Comparison of ENCODE assay signal across 17 cellular contexts in the genomic region with DNA sequence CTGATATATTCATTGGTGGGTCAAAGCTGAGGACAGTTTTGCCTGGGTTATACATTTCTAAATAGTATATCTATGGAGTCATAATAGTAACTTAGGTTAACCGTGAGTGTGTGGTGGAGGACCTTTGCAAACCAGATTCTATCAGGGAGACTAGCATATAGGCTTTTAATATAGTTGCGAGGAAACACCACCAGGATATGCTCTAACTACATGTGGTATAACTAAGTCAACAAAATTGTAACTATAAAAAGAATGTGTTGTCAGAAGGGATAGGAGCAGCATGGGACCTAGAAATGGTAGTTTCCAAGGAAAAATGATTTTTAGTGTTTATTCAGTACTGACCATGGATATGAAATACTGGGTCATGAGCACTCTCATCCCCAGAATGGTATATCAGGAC.
"Had no signal": no experiment of that assay in that cellular context is flagged by ENCODE, and none has a peak within 500 bp of the region (broad histone marks: within the 10 kb centered on the region; RNA-seq: fewer than 3 reads in every experiment).

No MANE protein-coding gene starts in this region.

- H3K4me3 ChIP-seq: body of pancreas, pancreas, thoracic aorta had no signal

- DNase-seq: activated B cell treated with CpG ODN at 0.5 μM for 24 hours; activated CD4-positive, alpha-beta T cell treated with anti-CD3 and anti-CD28 coated beads for 48 hours; activated CD8-positive, alpha-beta memory T cell treated with anti-CD3 and anti-CD28 coated beads, Interleukin-2, amount 50 U/mL, for 4 hours; activated CD8-positive, alpha-beta T cell treated with anti-CD3 and anti-CD28 coated beads, Interleukin-2, amount 10 ng/mL, durations not matched to agents 7 days and 5 days; activated gamma-delta T cell; activated T-cell treated with anti-CD3 and anti-CD28 coated beads, Interleukin-2, amount 50 U/mL, for 48 hours; body of pancreas; caudate nucleus; cortex of kidney; effector CD8-positive, alpha-beta T cell; midbrain; pancreas; stimulated activated CD4-positive, alpha-beta T cell treated with anti-CD3 and anti-CD28 coated beads, Interleukin-12 subunit alpha, Interleukin-12 subunit beta, amount 100 ng/mL, for 4 hours; stimulated activated CD4-positive, alpha-beta T cell treated with anti-CD3 and anti-CD28 coated beads, Interleukin-2, amount 100 ng/mL, for 24 hours had no signal

- H3K27ac ChIP-seq: body of pancreas, pancreas, thoracic aorta had no signal

- H3K36me3 Mint-ChIP-seq: activated naive CD4-positive, alpha-beta T cell treated with anti-CD3 and anti-CD28 coated beads, Interleukin-2, amount 50 U/mL, for 72 hours had no signal

- H3K4me1 Mint-ChIP-seq: activated B cell treated with CpG ODN at 0.5 μM for 24 hours, neural crest cell had no signal

- H3K9me3 Mint-ChIP-seq: activated B cell treated with CpG ODN at 0.5 μM for 24 hours had no signal

- H3K27me3 Mint-ChIP-seq: activated B cell treated with CpG ODN at 0.5 μM for 24 hours had no signal

- H3K36me3 ChIP-seq: pancreas, thoracic aorta had no signal

- H3K27ac Mint-ChIP-seq: activated B cell treated with CpG ODN at 0.5 μM for 24 hours; activated CD8-positive, alpha-beta T cell treated with anti-CD3 and anti-CD28 coated beads, Interleukin-2, amount 10 ng/mL, durations not matched to agents 7 days and 5 days; activated naive CD4-positive, alpha-beta T cell treated with anti-CD3 and anti-CD28 coated beads, Interleukin-2, amount 50 U/mL, for 72 hours had no signal

- H3K27me3 ChIP-seq: body of pancreas, pancreas had no signal

- H3K4me3 Mint-ChIP-seq: activated B cell treated with CpG ODN at 0.5 μM for 24 hours; activated CD8-positive, alpha-beta T cell treated with anti-CD3 and anti-CD28 coated beads, Interleukin-2, amount 10 ng/mL, durations not matched to agents 7 days and 5 days; neural crest cell had no signal
